In the genomic region with DNA sequence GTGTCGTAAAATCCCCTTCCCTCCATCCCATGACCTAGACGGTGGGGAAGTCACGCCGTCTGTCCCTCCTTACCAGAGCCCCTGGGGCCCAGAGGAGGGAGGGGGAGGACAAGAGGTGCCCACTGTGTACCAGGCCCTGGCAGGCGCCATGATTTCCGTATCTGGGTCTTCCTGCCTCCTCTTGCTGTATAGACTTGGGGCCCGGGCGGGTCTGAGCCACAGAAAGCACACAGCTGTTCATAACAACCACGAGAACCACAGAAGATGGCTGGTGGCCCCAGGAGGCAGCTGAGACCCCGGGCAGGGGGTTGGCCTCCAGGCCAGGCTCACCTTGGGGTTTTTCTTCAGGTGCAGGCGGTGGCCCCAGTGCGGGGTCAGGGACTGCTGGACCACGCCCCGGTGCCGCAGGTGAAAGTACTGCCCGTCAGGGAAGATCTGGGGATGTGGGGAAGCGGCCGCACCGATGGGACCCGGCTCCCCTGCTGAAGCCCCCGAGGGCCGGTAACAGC, we compare ENCODE assay signal across 8 cellular contexts. TPM values are rescaled to one million over a fixed set of nuclear protein-coding genes. Genes with fewer than 3 reads are reported as not detected.
A peak's percentile ranks its signal among the peaks of the same experiment; 100 is the strongest.
DNase-seq lines count a peak whose midpoint lies in the region; ATAC-seq and TF ChIP-seq lines count a peak whose summit lies in the region.

No MANE protein-coding gene starts in this region.

- ATAC-seq in body of pancreas (no peak), lower lobe of right lung (no peak)

- TF ChIP-seq POLR2A in body of pancreas (IDR thresholded peaks at IDR 0.05) = no peak

- in situ Hi-C loops in G401 (cut with HindIII; ENCODE audit: low sequenced_read_pairs) = no loop called here

- H3K27ac Mint-ChIP-seq in activated T-cell treated with anti-CD3 and anti-CD28 coated beads, Interleukin-2, amount 50 U/mL, for 24 hours = peak overlapping the region; percentile 14

- intact Hi-C loops in body of pancreas (cut with DNase I) = no loop called here
- intact Hi-C loops in lower lobe of right lung (cut with DNase I) = no loop called here
- intact Hi-C loops in tibial artery (cut with DNase I; ENCODE audit: low total_unique reads) = no loop called here

- H3K36me3 ChIP-seq in body of pancreas (replicated peaks in 1 of 2; ENCODE audit: insufficient read depth in 1 of 2, low read depth in 2 of 2) (no peaks in the 10 kb centered on the region), lower lobe of right lung (no peaks in the 10 kb centered on the region), tibial artery (no peaks in the 10 kb centered on the region)

- H3K36me3 Mint-ChIP-seq in activated T-cell treated with anti-CD3 and anti-CD28 coated beads, Interleukin-2, amount 50 U/mL, for 24 hours (ENCODE audit: low read depth) = no peaks in the 10 kb centered on the region

- peak overlapping the region in 1 of 2 donors; percentile 13 for H3K4me3 ChIP-seq in body of pancreas
- peak overlapping the region; percentile 69 for H3K4me3 ChIP-seq in lower lobe of right lung
- H3K4me3 ChIP-seq in tibial artery = peak overlapping the region; percentile 50 to 63

- whole genome bisulfite sequencing in body of pancreas, 2 donors = 48 to 72% methylated on average over 10 to 22 of the region's 22 CpGs

- no peaks in the 10 kb centered on the region for H3K9me3 Mint-ChIP-seq in activated T-cell treated with anti-CD3 and anti-CD28 coated beads, Interleukin-2, amount 50 U/mL, for 24 hours

- TF ChIP-seq CTCF in body of pancreas (IDR thresholded peaks at IDR 0.05) = no peak
- no peak for TF ChIP-seq CTCF in lower lobe of right lung (IDR thresholded peaks at IDR 0.05)
- TF ChIP-seq CTCF in tibial artery (IDR thresholded peaks at IDR 0.05) = no peak

- H3K4me1 ChIP-seq in body of pancreas = peaks cover 37% of the 10 kb centered on the region
- peaks cover 16% of the 10 kb centered on the region for H3K4me1 ChIP-seq in lower lobe of right lung
- peaks cover 0 to 21% (median 16%) of the 10 kb centered on the region in 4 donors for H3K4me1 ChIP-seq in tibial artery

- DNase-seq in activated T-cell treated with anti-CD3 and anti-CD28 coated beads, Interleukin-2, amount 50 U/mL, for 24 hours = no peak
- DNase-seq in activated T-cell treated with anti-CD3 and anti-CD28 coated beads for 4 hours = no peak
- DNase-seq in body of pancreas = peak in 1 of 4 donors; percentile 21
- DNase-seq in lower lobe of right lung = peak; percentile 57
- no peak for DNase-seq in tibial artery
- DNase-seq in NCI-H1694 (lab: John Stamatoyannopoulos, UW) = no peak
- no peak for DNase-seq in G401 (ENCODE audit: low spot score)
- no peak for DNase-seq in anterior cingulate cortex (lab: John Stamatoyannopoulos, UW)

- H3K9me3 ChIP-seq in body of pancreas (no peaks in the 10 kb centered on the region), lower lobe of right lung (no peaks in the 10 kb centered on the region), tibial artery (no peaks in the 10 kb centered on the region)

- H3K27ac ChIP-seq in body of pancreas = peak overlapping the region in 3 of 4 donors; percentile 66 to 89 (median 85)
- peak overlapping the region; percentile 71 for H3K27ac ChIP-seq in lower lobe of right lung
- peak overlapping the region in 1 of 2 donors; percentile 59 for H3K27ac ChIP-seq in tibial artery

- peaks cover 6% of the 10 kb centered on the region for H3K27me3 Mint-ChIP-seq in activated T-cell treated with anti-CD3 and anti-CD28 coated beads, Interleukin-2, amount 50 U/mL, for 24 hours

- H3K4me1 Mint-ChIP-seq in activated T-cell treated with anti-CD3 and anti-CD28 coated beads, Interleukin-2, amount 50 U/mL, for 24 hours (ENCODE audit: low read depth) = peaks cover 17% of the 10 kb centered on the region

- no peaks in the 10 kb centered on the region for H3K27me3 ChIP-seq in body of pancreas
- H3K27me3 ChIP-seq in lower lobe of right lung (ENCODE audit: low read depth) = peaks cover 12% of the 10 kb centered on the region
- peaks cover 0 to 20% of the 10 kb centered on the region in 2 donors for H3K27me3 ChIP-seq in tibial artery

- peak overlapping the region; percentile 57 for H3K4me3 Mint-ChIP-seq in activated T-cell treated with anti-CD3 and anti-CD28 coated beads, Interleukin-2, amount 50 U/mL, for 24 hours

RNA-seq across cellular contexts. Expression of a gene that starts 0.6 kb away (rescaled TPM):
- 10 to 100 TPM in 1 of 2 donors, 1 to 10 TPM in 1; 5.2 to 10.9 TPM for total RNA-seq in body of pancreas
- total RNA-seq in lower lobe of right lung = 7.4 TPM
- 1.8 and 9.2 TPM in 2 replicates for total RNA-seq in G401 (2014; rRNA removed; shearing (Covaris generic))

RNA-seq across cellular contexts. Expression of a gene that starts 1.5 kb away (rescaled TPM):
- total RNA-seq in body of pancreas (10 to 100 TPM in 1 of 2 donors, 1 to 10 TPM in 1; 6.9 to 16.6 TPM), lower lobe of right lung (2.5 TPM)
- 18.4 and 20.6 TPM in 2 replicates for total RNA-seq in G401 (2014; rRNA removed; shearing (Covaris generic))

RNA-seq across cellular contexts. Expression of a gene that starts 10.5 kb away (rescaled TPM):
- 10 to 100 TPM; 26.7 to 31.4 TPM for total RNA-seq in body of pancreas
- total RNA-seq in lower lobe of right lung = 28.5 TPM
- total RNA-seq in G401 (2014; rRNA removed; shearing (Covaris generic)) = 86.7 and 90.0 TPM in 2 replicates

RNA-seq across cellular contexts. Expression of a gene that starts 23.3 kb away (rescaled TPM):
- total RNA-seq in body of pancreas = 1 to 10 TPM in 1 of 2 donors, not detected in 1; 1.3 TPM
- 3.3 TPM for total RNA-seq in lower lobe of right lung
- total RNA-seq in G401 (2014; rRNA removed; shearing (Covaris generic)) = 0.62 and 2.1 TPM in 2 replicates

RNA-seq across cellular contexts. Expression of a gene that starts 34.4 kb away (rescaled TPM):
- total RNA-seq in body of pancreas = not detected
- total RNA-seq in lower lobe of right lung = not detected
- total RNA-seq in G401 (2014; rRNA removed; shearing (Covaris generic)) = not detected in 2 replicates
